Comparison of ENCODE assay signal across 1 cellular context in the genomic region with DNA sequence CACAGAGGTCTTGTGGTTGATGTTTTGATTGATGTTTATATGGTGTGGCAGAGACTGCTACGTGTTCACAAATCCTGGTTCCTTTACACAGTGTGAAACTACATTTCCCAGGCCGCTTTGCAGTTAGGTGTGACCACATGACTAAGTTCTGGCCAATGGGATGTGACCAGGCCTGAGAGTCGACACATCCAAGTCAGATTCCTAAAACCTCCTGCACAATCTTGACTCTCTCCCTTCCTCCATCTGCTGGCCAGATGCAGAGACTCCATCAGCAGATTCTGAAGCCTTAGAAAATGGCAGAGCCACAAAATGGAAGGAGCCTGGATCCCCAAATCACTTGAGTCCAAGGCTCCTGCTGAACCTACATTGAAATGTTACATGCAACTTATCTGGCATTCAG.
TF ChIP-seq lines count a peak whose summit lies in the region.

No MANE protein-coding gene starts in this region.

TF ChIP-seq in GM12878, 131 proteins besides CTCF, POLR2A, EP300 and RAD21 (continues in another document):
- TF ChIP-seq PML (IDR thresholded peaks at IDR 0.05; ENCODE audit: low read length) (no peak), RB1 (IDR thresholded peaks at IDR 0.05; ENCODE audit: borderline replicate concordance) (no peak), SREBF1 (IDR thresholded peaks at IDR 0.05; ENCODE audit: low read length) (no peak), SUPT20H (IDR thresholded peaks at IDR 0.05; ENCODE audit: borderline replicate concordance, control insufficient read depth, low read depth, low read length) (no peak), ASH2L (IDR thresholded peaks at IDR 0.05; ENCODE audit: borderline replicate concordance, low read depth) (no peak), ZNF384 (IDR thresholded peaks at IDR 0.05; ENCODE audit: borderline replicate concordance, low read depth, low read length) (no peak), ZZZ3 (IDR thresholded peaks at IDR 0.05; ENCODE audit: control insufficient read depth, insufficient read length, low read depth) (no peak), RELA (IDR thresholded peaks at IDR 0.05; ENCODE audit: borderline replicate concordance, partially characterized antibody) (no peak), SIX5 (IDR thresholded peaks at IDR 0.05; ENCODE audit: low read depth, low read length, severe bottlenecking) (peak; percentile 74), GATAD2B (conservative IDR thresholded peaks at IDR 0.05; ENCODE audit: low read depth) (no peak), YY1 (IDR thresholded peaks at IDR 0.05; ENCODE audit: low read depth, low read length) (peak; percentile 79), POLR2AphosphoS2 (IDR thresholded peaks at IDR 0.05; ENCODE audit: low read depth, low read length) (no peak), JUNB (IDR thresholded peaks at IDR 0.05) (no peak), FOXK2 (IDR thresholded peaks at IDR 0.05) (no peak), RAD51 (IDR thresholded peaks at IDR 0.05) (peak; percentile 55; the same call in 1 of the 2 replicates), ZNF217 (IDR thresholded peaks at IDR 0.05) (no peak), CHD4 (IDR thresholded peaks at IDR 0.05) (no peak), BACH1 (IDR thresholded peaks at IDR 0.05; ENCODE audit: borderline replicate concordance) (no peak), PAX5 (IDR thresholded peaks at IDR 0.05; ENCODE audit: borderline replicate concordance, low read depth, low read length) (no peak), NFYA (IDR thresholded peaks at IDR 0.05; ENCODE audit: borderline replicate concordance, low read depth, low read length) (no peak), SPI1 (IDR thresholded peaks at IDR 0.05; ENCODE audit: borderline replicate concordance, insufficient read depth, low read depth, low read length) (no peak), EED (IDR thresholded peaks at IDR 0.05; ENCODE audit: low read depth) (no peak), TCF12 (IDR thresholded peaks at IDR 0.05; ENCODE audit: low read depth, low read length) (no peak), BRCA1 (IDR thresholded peaks at IDR 0.05; ENCODE audit: low read depth, low read length) (no peak), NFXL1 (IDR thresholded peaks at IDR 0.05; ENCODE audit: borderline replicate concordance) (no peak), STAT1 (conservative IDR thresholded peaks at IDR 0.05) (no peak), POU2F2 (IDR thresholded peaks at IDR 0.05; ENCODE audit: borderline replicate concordance, low read depth, low read length) (no peak), NR2C2 (IDR thresholded peaks at IDR 0.05; ENCODE audit: borderline replicate concordance, control insufficient read depth, insufficient read length, low read depth) (no peak), ESRRA (IDR thresholded peaks at IDR 0.05; ENCODE audit: low read length) (no peak), ATF7 (IDR thresholded peaks at IDR 0.05; ENCODE audit: low read depth) (no peak), HDGF (IDR thresholded peaks at IDR 0.05) (no peak), GABPA (IDR thresholded peaks at IDR 0.05; ENCODE audit: low read depth) (no peak)
- TF ChIP-seq, protein P1, sequence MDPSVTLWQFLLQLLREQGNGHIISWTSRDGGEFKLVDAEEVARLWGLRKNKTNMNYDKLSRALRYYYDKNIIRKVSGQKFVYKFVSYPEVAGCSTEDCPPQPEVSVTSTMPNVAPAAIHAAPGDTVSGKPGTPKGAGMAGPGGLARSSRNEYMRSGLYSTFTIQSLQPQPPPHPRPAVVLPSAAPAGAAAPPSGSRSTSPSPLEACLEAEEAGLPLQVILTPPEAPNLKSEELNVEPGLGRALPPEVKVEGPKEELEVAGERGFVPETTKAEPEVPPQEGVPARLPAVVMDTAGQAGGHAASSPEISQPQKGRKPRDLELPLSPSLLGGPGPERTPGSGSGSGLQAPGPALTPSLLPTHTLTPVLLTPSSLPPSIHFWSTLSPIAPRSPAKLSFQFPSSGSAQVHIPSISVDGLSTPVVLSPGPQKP (IDR thresholded peaks at IDR 0.05; ENCODE audit: low read depth, low read length): no peak
- TF ChIP-seq, protein P2, sequence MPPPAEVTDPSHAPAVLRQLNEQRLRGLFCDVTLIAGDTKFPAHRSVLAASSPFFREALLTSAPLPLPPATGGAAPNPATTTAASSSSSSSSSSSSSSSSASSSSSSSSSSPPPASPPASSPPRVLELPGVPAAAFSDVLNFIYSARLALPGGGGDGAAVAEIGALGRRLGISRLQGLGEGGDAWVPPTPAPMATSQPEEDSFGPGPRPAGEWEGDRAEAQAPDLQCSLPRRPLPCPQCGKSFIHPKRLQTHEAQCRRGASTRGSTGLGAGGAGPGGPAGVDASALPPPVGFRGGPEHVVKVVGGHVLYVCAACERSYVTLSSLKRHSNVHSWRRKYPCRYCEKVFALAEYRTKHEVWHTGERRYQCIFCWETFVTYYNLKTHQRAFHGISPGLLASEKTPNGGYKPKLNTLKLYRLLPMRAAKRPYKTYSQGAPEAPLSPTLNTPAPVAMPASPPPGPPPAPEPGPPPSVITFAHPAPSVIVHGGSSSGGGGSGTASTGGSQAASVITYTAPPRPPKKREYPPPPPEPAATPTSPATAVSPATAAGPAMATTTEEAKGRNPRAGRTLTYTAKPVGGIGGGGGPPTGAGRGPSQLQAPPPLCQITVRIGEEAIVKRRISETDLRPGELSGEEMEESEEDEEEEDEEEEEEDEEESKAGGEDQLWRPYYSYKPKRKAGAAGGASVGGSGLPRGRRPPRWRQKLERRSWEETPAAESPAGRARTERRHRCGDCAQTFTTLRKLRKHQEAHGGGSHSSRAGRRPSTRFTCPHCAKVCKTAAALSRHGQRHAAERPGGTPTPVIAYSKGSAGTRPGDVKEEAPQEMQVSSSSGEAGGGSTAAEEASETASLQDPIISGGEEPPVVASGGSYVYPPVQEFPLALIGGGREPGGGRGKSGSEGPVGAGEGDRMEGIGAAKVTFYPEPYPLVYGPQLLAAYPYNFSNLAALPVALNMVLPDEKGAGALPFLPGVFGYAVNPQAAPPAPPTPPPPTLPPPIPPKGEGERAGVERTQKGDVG (CRISPR knock-in tag; IDR thresholded peaks at IDR 0.05): no peak
- TF ChIP-seq, protein P3, sequence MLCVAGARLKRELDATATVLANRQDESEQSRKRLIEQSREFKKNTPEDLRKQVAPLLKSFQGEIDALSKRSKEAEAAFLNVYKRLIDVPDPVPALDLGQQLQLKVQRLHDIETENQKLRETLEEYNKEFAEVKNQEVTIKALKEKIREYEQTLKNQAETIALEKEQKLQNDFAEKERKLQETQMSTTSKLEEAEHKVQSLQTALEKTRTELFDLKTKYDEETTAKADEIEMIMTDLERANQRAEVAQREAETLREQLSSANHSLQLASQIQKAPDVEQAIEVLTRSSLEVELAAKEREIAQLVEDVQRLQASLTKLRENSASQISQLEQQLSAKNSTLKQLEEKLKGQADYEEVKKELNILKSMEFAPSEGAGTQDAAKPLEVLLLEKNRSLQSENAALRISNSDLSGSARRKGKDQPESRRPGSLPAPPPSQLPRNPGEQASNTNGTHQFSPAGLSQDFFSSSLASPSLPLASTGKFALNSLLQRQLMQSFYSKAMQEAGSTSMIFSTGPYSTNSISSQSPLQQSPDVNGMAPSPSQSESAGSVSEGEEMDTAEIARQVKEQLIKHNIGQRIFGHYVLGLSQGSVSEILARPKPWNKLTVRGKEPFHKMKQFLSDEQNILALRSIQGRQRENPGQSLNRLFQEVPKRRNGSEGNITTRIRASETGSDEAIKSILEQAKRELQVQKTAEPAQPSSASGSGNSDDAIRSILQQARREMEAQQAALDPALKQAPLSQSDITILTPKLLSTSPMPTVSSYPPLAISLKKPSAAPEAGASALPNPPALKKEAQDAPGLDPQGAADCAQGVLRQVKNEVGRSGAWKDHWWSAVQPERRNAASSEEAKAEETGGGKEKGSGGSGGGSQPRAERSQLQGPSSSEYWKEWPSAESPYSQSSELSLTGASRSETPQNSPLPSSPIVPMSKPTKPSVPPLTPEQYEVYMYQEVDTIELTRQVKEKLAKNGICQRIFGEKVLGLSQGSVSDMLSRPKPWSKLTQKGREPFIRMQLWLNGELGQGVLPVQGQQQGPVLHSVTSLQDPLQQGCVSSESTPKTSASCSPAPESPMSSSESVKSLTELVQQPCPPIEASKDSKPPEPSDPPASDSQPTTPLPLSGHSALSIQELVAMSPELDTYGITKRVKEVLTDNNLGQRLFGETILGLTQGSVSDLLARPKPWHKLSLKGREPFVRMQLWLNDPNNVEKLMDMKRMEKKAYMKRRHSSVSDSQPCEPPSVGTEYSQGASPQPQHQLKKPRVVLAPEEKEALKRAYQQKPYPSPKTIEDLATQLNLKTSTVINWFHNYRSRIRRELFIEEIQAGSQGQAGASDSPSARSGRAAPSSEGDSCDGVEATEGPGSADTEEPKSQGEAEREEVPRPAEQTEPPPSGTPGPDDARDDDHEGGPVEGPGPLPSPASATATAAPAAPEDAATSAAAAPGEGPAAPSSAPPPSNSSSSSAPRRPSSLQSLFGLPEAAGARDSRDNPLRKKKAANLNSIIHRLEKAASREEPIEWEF (IDR thresholded peaks at IDR 0.05; ENCODE audit: insufficient replicate concordance, low read depth, low read length): no peak
- TF ChIP-seq, protein P4, sequence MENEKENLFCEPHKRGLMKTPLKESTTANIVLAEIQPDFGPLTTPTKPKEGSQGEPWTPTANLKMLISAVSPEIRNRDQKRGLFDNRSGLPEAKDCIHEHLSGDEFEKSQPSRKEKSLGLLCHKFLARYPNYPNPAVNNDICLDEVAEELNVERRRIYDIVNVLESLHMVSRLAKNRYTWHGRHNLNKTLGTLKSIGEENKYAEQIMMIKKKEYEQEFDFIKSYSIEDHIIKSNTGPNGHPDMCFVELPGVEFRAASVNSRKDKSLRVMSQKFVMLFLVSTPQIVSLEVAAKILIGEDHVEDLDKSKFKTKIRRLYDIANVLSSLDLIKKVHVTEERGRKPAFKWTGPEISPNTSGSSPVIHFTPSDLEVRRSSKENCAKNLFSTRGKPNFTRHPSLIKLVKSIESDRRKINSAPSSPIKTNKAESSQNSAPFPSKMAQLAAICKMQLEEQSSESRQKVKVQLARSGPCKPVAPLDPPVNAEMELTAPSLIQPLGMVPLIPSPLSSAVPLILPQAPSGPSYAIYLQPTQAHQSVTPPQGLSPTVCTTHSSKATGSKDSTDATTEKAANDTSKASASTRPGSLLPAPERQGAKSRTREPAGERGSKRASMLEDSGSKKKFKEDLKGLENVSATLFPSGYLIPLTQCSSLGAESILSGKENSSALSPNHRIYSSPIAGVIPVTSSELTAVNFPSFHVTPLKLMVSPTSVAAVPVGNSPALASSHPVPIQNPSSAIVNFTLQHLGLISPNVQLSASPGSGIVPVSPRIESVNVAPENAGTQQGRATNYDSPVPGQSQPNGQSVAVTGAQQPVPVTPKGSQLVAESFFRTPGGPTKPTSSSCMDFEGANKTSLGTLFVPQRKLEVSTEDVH (IDR thresholded peaks at IDR 0.05; ENCODE audit: low read depth, partially characterized antibody): no peak
- TF ChIP-seq, protein P5, sequence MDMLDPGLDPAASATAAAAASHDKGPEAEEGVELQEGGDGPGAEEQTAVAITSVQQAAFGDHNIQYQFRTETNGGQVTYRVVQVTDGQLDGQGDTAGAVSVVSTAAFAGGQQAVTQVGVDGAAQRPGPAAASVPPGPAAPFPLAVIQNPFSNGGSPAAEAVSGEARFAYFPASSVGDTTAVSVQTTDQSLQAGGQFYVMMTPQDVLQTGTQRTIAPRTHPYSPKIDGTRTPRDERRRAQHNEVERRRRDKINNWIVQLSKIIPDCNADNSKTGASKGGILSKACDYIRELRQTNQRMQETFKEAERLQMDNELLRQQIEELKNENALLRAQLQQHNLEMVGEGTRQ (IDR thresholded peaks at IDR 0.05; ENCODE audit: borderline replicate concordance, low read depth, low read length): peak; percentile 35; the same call in 1 of the 2 replicates
- TF ChIP-seq, protein P6, sequence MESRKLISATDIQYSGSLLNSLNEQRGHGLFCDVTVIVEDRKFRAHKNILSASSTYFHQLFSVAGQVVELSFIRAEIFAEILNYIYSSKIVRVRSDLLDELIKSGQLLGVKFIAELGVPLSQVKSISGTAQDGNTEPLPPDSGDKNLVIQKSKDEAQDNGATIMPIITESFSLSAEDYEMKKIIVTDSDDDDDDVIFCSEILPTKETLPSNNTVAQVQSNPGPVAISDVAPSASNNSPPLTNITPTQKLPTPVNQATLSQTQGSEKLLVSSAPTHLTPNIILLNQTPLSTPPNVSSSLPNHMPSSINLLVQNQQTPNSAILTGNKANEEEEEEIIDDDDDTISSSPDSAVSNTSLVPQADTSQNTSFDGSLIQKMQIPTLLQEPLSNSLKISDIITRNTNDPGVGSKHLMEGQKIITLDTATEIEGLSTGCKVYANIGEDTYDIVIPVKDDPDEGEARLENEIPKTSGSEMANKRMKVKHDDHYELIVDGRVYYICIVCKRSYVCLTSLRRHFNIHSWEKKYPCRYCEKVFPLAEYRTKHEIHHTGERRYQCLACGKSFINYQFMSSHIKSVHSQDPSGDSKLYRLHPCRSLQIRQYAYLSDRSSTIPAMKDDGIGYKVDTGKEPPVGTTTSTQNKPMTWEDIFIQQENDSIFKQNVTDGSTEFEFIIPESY (IDR thresholded peaks at IDR 0.05): no peak
- TF ChIP-seq, protein P7, sequence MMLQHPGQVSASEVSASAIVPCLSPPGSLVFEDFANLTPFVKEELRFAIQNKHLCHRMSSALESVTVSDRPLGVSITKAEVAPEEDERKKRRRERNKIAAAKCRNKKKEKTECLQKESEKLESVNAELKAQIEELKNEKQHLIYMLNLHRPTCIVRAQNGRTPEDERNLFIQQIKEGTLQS (IDR thresholded peaks at IDR 0.05; ENCODE audit: borderline replicate concordance, extremely low read depth, low read depth, low read length): peak; percentile 46; the same call in 1 of the 2 replicates
- TF ChIP-seq, protein P8, sequence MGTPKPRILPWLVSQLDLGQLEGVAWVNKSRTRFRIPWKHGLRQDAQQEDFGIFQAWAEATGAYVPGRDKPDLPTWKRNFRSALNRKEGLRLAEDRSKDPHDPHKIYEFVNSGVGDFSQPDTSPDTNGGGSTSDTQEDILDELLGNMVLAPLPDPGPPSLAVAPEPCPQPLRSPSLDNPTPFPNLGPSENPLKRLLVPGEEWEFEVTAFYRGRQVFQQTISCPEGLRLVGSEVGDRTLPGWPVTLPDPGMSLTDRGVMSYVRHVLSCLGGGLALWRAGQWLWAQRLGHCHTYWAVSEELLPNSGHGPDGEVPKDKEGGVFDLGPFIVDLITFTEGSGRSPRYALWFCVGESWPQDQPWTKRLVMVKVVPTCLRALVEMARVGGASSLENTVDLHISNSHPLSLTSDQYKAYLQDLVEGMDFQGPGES (IDR thresholded peaks at IDR 0.05): no peak
